Comparison of ENCODE assay signal across 15 cellular contexts in genomic region chr19:58055483-58055874, GRCh38. TPM values are rescaled to one million over a fixed set of nuclear protein-coding genes. Genes with fewer than 3 reads are reported as not detected.
A peak's percentile ranks its signal among the peaks of the same experiment; 100 is the strongest.
DNase-seq lines count a peak whose midpoint lies in the region; ATAC-seq and TF ChIP-seq lines count a peak whose summit lies in the region.
"Had no signal": no experiment of that assay in that cellular context is flagged by ENCODE, and none has a peak within 500 bp of the region (broad histone marks: within the 10 kb centered on the region; RNA-seq: fewer than 3 reads in every experiment).

No MANE protein-coding gene starts in this region.

- TF ChIP-seq CTCF in epithelial cell of proximal tubule (conservative IDR thresholded peaks at IDR 0.05; ENCODE audit: low read depth, low read length) (peak; percentile 11), psoas muscle (IDR thresholded peaks at IDR 0.05) (no peak)

- no peak for DNase-seq in stimulated activated naive CD8-positive, alpha-beta T cell treated with anti-CD3 and anti-CD28 coated beads, Interleukin-15, amount 100 ng/mL, for 72 hours
- DNase-seq in stimulated activated naive CD8-positive, alpha-beta T cell treated with anti-CD3 and anti-CD28 coated beads, Interleukin-15, Interleukin-2, amounts not matched to agents 100 U/mL and 50 U/mL, for 24 hours, result no peak
- DNase-seq in epithelial cell of proximal tubule (ENCODE audit: low read depth) (no peak), psoas muscle (no peak), NOMO-1 treated with DMSO at 0.1 percent for 48 hours (lab: John Stamatoyannopoulos, UW; ENCODE audit: unreplicated experiment) (no peak), SK-N-DZ (ENCODE audit: low spot score) (no peak), DMS79 treated with DMSO at 0.1 percent for 48 hours (lab: John Stamatoyannopoulos, UW) (no peak)
- DNase-seq: activated CD4-positive, alpha-beta T cell treated with anti-CD3 and anti-CD28 coated beads for 1 hour; activated effector memory CD4-positive, alpha-beta T cell treated with anti-CD3 and anti-CD28 coated beads, Interleukin-2, amount 50 U/mL, for 16 hours; CD4-positive, CD25-positive, alpha-beta regulatory T cell; NCI-H1105 treated with DMSO at 0.1 percent for 48 hours; NCI-H526 treated with DMSO at 0.1 percent for 48 hours had no signal

- peaks cover 0 to 11% (median 2%) of the 10 kb centered on the region in 3 donors for H3K27me3 ChIP-seq in psoas muscle (ENCODE audit: insufficient read depth in 3 of 3, low read length in 2 of 3)

- H3K9me3 ChIP-seq in psoas muscle, result peaks cover 26% of the 10 kb centered on the region

- peaks cover 30 to 78% of the 10 kb centered on the region in 2 donors for H3K9me3 Mint-ChIP-seq in stimulated activated naive CD8-positive, alpha-beta T cell treated with anti-CD3 and anti-CD28 coated beads, Interleukin-15, amount 100 ng/mL, for 72 hours

- H3K36me3 ChIP-seq in psoas muscle (ENCODE audit: insufficient read depth in 1 of 2, low read depth in 1 of 2), result no peaks in the 10 kb centered on the region

- no peak for ATAC-seq in stimulated activated naive CD8-positive, alpha-beta T cell treated with anti-CD3 and anti-CD28 coated beads, Interleukin-15, amount 100 ng/mL, for 72 hours
- no peak for ATAC-seq in stimulated activated naive CD8-positive, alpha-beta T cell treated with anti-CD3 and anti-CD28 coated beads, Interleukin-15, Interleukin-2, amounts not matched to agents 100 U/mL and 50 U/mL, for 24 hours
- ATAC-seq in psoas muscle (no peak), HG03196 (IDR thresholded peaks at IDR 0.05; ENCODE audit: unreplicated experiment) (no peak)

- 36 to 60% (median 41%) methylated on average over 8 of the region's 8 CpGs for WGBS in psoas muscle, 3 donors

- H3K4me1 ChIP-seq in psoas muscle, result no peaks in the 10 kb centered on the region

- H3K4me3 Mint-ChIP-seq in stimulated activated naive CD8-positive, alpha-beta T cell treated with anti-CD3 and anti-CD28 coated beads, Interleukin-15, amount 100 ng/mL, for 72 hours, result peak overlapping the region; percentile 35 to 71

- peaks cover 19% of the 10 kb centered on the region for H3K4me1 Mint-ChIP-seq in stimulated activated naive CD8-positive, alpha-beta T cell treated with anti-CD3 and anti-CD28 coated beads, Interleukin-15, amount 100 ng/mL, for 72 hours

- H3K27ac Mint-ChIP-seq in stimulated activated naive CD8-positive, alpha-beta T cell treated with anti-CD3 and anti-CD28 coated beads, Interleukin-15, amount 100 ng/mL, for 72 hours, result no peak overlapping the region

- peaks cover 22% of the 10 kb centered on the region for H3K27me3 Mint-ChIP-seq in stimulated activated naive CD8-positive, alpha-beta T cell treated with anti-CD3 and anti-CD28 coated beads, Interleukin-15, amount 100 ng/mL, for 72 hours

- H3K4me3 ChIP-seq in epithelial cell of proximal tubule (ENCODE audit: low read depth, low read length) (no peak overlapping the region), psoas muscle (peak overlapping the region; percentile 57)
- H3K4me3 ChIP-seq: SK-N-MC had no signal

- intact Hi-C loops in psoas muscle (cut with DNase I), result no loop called here

- H3K27ac ChIP-seq in psoas muscle, result no peak overlapping the region
- H3K27ac ChIP-seq: SK-N-MC had no signal

RNA-seq across cellular contexts. Expression of gene ZNF135, which starts 3.6 kb away (rescaled TPM):
- total RNA-seq in epithelial cell of proximal tubule (1.7 and 3.5 TPM in 2 replicates), psoas muscle (1 to 10 TPM in 3 of 4 donors, under 1 TPM in 1; 0.87 to 1.7 (median 1.4) TPM)
- polyA plus RNA-seq in psoas muscle, result 1 to 10 TPM in 1 of 3 donors, under 1 TPM in 2; 0.89 to 1.3 (median 0.90) TPM
- polyA plus RNA-seq in SK-N-DZ (2014; cell fraction: cytosol; rRNA removed), result 1.1 and 1.5 TPM in 2 replicates
- polyA plus RNA-seq in SK-N-DZ (2014; cell fraction: nucleus; rRNA removed), result 2.8 and 3.3 TPM in 2 replicates

RNA-seq across cellular contexts. Expression of gene ZSCAN1, which starts 21.7 kb away (rescaled TPM):
- total RNA-seq in epithelial cell of proximal tubule (0.22 and 0.69 TPM in 2 replicates), psoas muscle (not detected)
- not detected for polyA plus RNA-seq in psoas muscle
- 2.3 and 4.3 TPM in 2 replicates for polyA plus RNA-seq in SK-N-DZ (2014; cell fraction: cytosol; rRNA removed)
- polyA plus RNA-seq in SK-N-DZ (2014; cell fraction: nucleus; rRNA removed), result 3.3 and 6.2 TPM in 2 replicates
- total RNA-seq: CD4-positive, CD25-positive, alpha-beta regulatory T cell; posterior vena cava had no signal
- polyA plus RNA-seq: CD4-positive, CD25-positive, alpha-beta regulatory T cell had no signal

RNA-seq across cellular contexts. Expression of gene ZSCAN18, which starts 42.6 kb away (rescaled TPM):
- total RNA-seq in epithelial cell of proximal tubule, result 23.9 and 40.1 TPM in 2 replicates
- total RNA-seq in psoas muscle, result 10 to 100 TPM; 13.1 to 36.8 (median 16.3) TPM
- 10 to 100 TPM in 2 of 3 donors, 1 to 10 TPM in 1; 9.5 to 14.0 (median 13.8) TPM for polyA plus RNA-seq in psoas muscle
- polyA plus RNA-seq in SK-N-DZ (2014; cell fraction: cytosol; rRNA removed), result 32.4 and 33.7 TPM in 2 replicates
- 87.0 and 135 TPM in 2 replicates for polyA plus RNA-seq in SK-N-DZ (2014; cell fraction: nucleus; rRNA removed)

RNA-seq across cellular contexts. Expression of gene ZNF606, which starts 52.9 kb away (rescaled TPM):
- total RNA-seq in epithelial cell of proximal tubule (6.2 and 23.6 TPM in 2 replicates), psoas muscle (1 to 10 TPM; 3.7 to 7.0 (median 4.3) TPM)
- polyA plus RNA-seq in psoas muscle, result 1 to 10 TPM; 2.0 to 6.9 (median 2.8) TPM
- 8.3 and 10.2 TPM in 2 replicates for polyA plus RNA-seq in SK-N-DZ (2014; cell fraction: cytosol; rRNA removed)
- polyA plus RNA-seq in SK-N-DZ (2014; cell fraction: nucleus; rRNA removed), result 29.1 and 40.2 TPM in 2 replicates
